ENCODE assay signal across 20 cellular contexts in the genomic region with DNA sequence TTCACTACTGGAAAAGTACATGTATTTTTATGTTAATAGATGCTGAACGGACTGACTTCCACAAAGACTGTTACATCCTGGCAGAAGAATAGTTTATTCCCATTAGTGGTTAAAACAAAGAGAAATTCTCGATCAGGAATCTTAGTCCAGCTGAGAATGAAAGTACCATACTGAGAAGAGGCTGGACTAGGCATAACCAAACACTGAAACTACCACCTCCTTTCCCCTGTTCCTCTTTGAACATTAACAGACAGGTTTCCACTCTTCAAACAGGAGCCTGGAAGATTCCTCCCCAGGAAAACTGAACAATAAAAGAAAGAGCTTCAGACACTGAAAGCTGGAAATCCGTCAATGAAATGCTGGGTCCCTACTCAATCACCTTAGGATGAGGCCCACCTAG. TPM values are rescaled to one million over a fixed set of nuclear protein-coding genes. Genes with fewer than 3 reads are reported as not detected.
DNase-seq lines count a peak whose midpoint lies in the region; ATAC-seq and TF ChIP-seq lines count a peak whose summit lies in the region.
"Had no signal": no experiment of that assay in that cellular context is flagged by ENCODE, and none has a peak within 500 bp of the region (broad histone marks: within the 10 kb centered on the region; RNA-seq: fewer than 3 reads in every experiment).

No MANE protein-coding gene starts in this region.

- peaks cover 0 to 19% (median 5%) of the 10 kb centered on the region in 5 donors for H3K4me1 ChIP-seq in subcutaneous abdominal adipose tissue (ENCODE audit: control insufficient read depth in 5 of 5, insufficient read depth in 5 of 5, low read length in 5 of 5)
- H3K4me1 ChIP-seq: psoas muscle, spleen had no signal

- H3K27me3 ChIP-seq in subcutaneous abdominal adipose tissue (ENCODE audit: control insufficient read depth in 5 of 5, insufficient read depth in 4 of 5, low read length in 5 of 5) = no peaks in the 10 kb centered on the region
- H3K27me3 ChIP-seq: spleen had no signal

- intact Hi-C loops in lower leg skin (cut with DNase I; ENCODE audit: low total_unique reads) = no loop called here

- H3K4me3 Mint-ChIP-seq in T-helper 17 cell = no peak overlapping the region
- H3K4me3 Mint-ChIP-seq: activated CD8-positive, alpha-beta T cell treated with anti-CD3 and anti-CD28 coated beads for 36 hours; HFFc6; natural killer cell treated with Interleukin-12 subunit alpha and Interleukin-12 subunit beta and Interleukin-15 and Interleukin-18, amount 100 ng/mL, for 72 hours had no signal

- H3K4me1 Mint-ChIP-seq in T-helper 17 cell = peaks cover 22% of the 10 kb centered on the region

- TF ChIP-seq CTCF in lower leg skin (IDR thresholded peaks at IDR 0.05) = no peak

- H3K36me3 Mint-ChIP-seq in T-helper 17 cell (ENCODE audit: low read depth) = peaks cover 16% of the 10 kb centered on the region

- WGBS in lower leg skin, 2 donors = 88 to 90% methylated on average over 3 of the region's 3 CpGs

- peak overlapping the region; percentile 8 for H3K27ac ChIP-seq in subcutaneous abdominal adipose tissue (ENCODE audit: low read depth, low read length)
- H3K27ac ChIP-seq: psoas muscle, spleen had no signal

- H3K27me3 Mint-ChIP-seq in T-helper 17 cell = no peaks in the 10 kb centered on the region
- H3K27me3 Mint-ChIP-seq: activated CD8-positive, alpha-beta T cell treated with anti-CD3 and anti-CD28 coated beads for 36 hours; natural killer cell treated with Interleukin-12 subunit alpha and Interleukin-12 subunit beta and Interleukin-15 and Interleukin-18, amount 100 ng/mL, for 72 hours had no signal

- ATAC-seq in GM18909 (IDR thresholded peaks at IDR 0.05; ENCODE audit: poor library complexity, unreplicated experiment) = peak; percentile 54
- peak; percentile 34 for ATAC-seq in HG02610 (IDR thresholded peaks at IDR 0.05; ENCODE audit: unreplicated experiment)
- ATAC-seq in T-helper 17 cell = no peak
- no peak for ATAC-seq in HG03097 (IDR thresholded peaks at IDR 0.05; ENCODE audit: low FRiP score, unreplicated experiment)
- ATAC-seq: activated CD8-positive, alpha-beta T cell treated with anti-CD3 and anti-CD28 coated beads for 36 hours; natural killer cell treated with Interleukin-12 subunit alpha and Interleukin-12 subunit beta and Interleukin-15 and Interleukin-18, amount 100 ng/mL, for 72 hours; psoas muscle; SK-N-SH treated with all-trans-retinoic acid at 6 μM for 48 hours had no signal

- H3K9me3 ChIP-seq in T-helper 17 cell (ENCODE audit: control insufficient read depth, low read length, poor library complexity, severe bottlenecking) (peaks cover 3% of the 10 kb centered on the region), subcutaneous abdominal adipose tissue (ENCODE audit: control insufficient read depth in 5 of 5, low read length in 5 of 5) (peaks cover 0 to 5% (median 0%) of the 10 kb centered on the region in 5 donors)
- H3K9me3 ChIP-seq: psoas muscle had no signal

- H3K27ac Mint-ChIP-seq in T-helper 17 cell = peak overlapping the region; percentile 12
- H3K27ac Mint-ChIP-seq: activated CD8-positive, alpha-beta T cell treated with anti-CD3 and anti-CD28 coated beads for 36 hours; HFFc6 had no signal

- TF ChIP-seq POLR2A in lower leg skin (IDR thresholded peaks at IDR 0.05) = no peak

- no peak overlapping the region for H3K9ac ChIP-seq in subcutaneous abdominal adipose tissue (ENCODE audit: low read length in 5 of 5)

- DNase-seq in T-helper 17 cell (no peak), SKM-1 treated with dmso at 0.1 percent for 144 hours (lab: John Stamatoyannopoulos, UW; ENCODE audit: unreplicated experiment) (no peak), lower leg skin (ENCODE audit: low spot score in 2 of 2) (no peak)
- no peak for DNase-seq in stimulated activated CD8-positive, alpha-beta memory T cell treated with anti-CD3 and anti-CD28 coated beads, Interleukin-4, amount 100 ng/mL, for 48 hours
- DNase-seq: activated CD8-positive, alpha-beta T cell treated with anti-CD3 and anti-CD28 coated beads for 36 hours; central memory CD4-positive, alpha-beta T cell; GF-D8; HFFc6; NCI-H1694; NCI-H446; psoas muscle; spleen; stimulated activated naive CD4-positive, alpha-beta T cell treated with Interleukin-2 at 50 U/mL for 16 hours had no signal

- H3K4me3 ChIP-seq in subcutaneous abdominal adipose tissue (ENCODE audit: low read depth in 1 of 5, low read length in 5 of 5) = no peak overlapping the region
- no peak overlapping the region for H3K4me3 ChIP-seq in lower leg skin (ENCODE audit: low read depth, poor library complexity, severe bottlenecking)
- H3K4me3 ChIP-seq: lung, psoas muscle, spleen had no signal

- H3K36me3 ChIP-seq in subcutaneous abdominal adipose tissue (ENCODE audit: control insufficient read depth in 5 of 5, insufficient read depth in 5 of 5, low read length in 5 of 5) = peaks cover 0 to 10% (median 0%) of the 10 kb centered on the region in 5 donors

RNA-seq across cellular contexts. Expression of a gene that starts 25.8 kb away (rescaled TPM):
- total RNA-seq in T-helper 17 cell (10 to 100 TPM; 11.2 to 14.1 TPM), lower leg skin (10 to 100 TPM in 3 of 4 donors, 1 to 10 TPM in 1; 8.5 to 16.2 (median 11.6) TPM)

Comparison
In these comparisons a context has a peak if more than half of its experiments do, and no peak if none do; other contexts are left out.
1. ATAC-seq: peak in GM18909 (single experiment) and HG02610 (single experiment); none in T-helper 17 cell (single experiment) and HG03097 (single experiment).